ENCODE assay signal across 8 cellular contexts in genomic region chr2:201149064-201149820, GRCh38. TPM values are rescaled to one million over a fixed set of nuclear protein-coding genes. Genes with fewer than 3 reads are reported as not detected.
DNase-seq lines count a peak whose midpoint lies in the region; ATAC-seq and TF ChIP-seq lines count a peak whose summit lies in the region.

No MANE protein-coding gene starts in this region.

- H3K36me3 ChIP-seq in psoas muscle (ENCODE audit: insufficient read depth in 1 of 2, low read depth in 1 of 2) = peaks cover 16 to 99% of the 10 kb centered on the region in 2 donors

- H3K4me3 Mint-ChIP-seq in WTC11 = no peak overlapping the region

- no peaks in the 10 kb centered on the region for H3K27me3 ChIP-seq in foreskin keratinocyte
- no peaks in the 10 kb centered on the region for H3K27me3 ChIP-seq in psoas muscle (ENCODE audit: insufficient read depth in 3 of 3, low read length in 2 of 3)

- peaks cover 4% of the 10 kb centered on the region for H3K36me3 Mint-ChIP-seq in WTC11

- H3K4me1 ChIP-seq in foreskin keratinocyte = peaks cover 46% of the 10 kb centered on the region
- H3K4me1 ChIP-seq in psoas muscle = peaks cover 63% of the 10 kb centered on the region

- H3K9me3 ChIP-seq in psoas muscle = no peaks in the 10 kb centered on the region

- DNase-seq in GM03348 (ENCODE audit: low spot score) (peak; percentile 84), WTC11 (ENCODE audit: low spot score) (no peak), foreskin keratinocyte (peak; percentile 96 to 98), psoas muscle (no peak), DMS 273 (lab: John Stamatoyannopoulos, UW; ENCODE audit: unreplicated experiment) (no peak)
- DNase-seq in stimulated activated CD4-positive, alpha-beta T cell treated with anti-CD3 and anti-CD28 coated beads, Interleukin-12 subunit alpha, Interleukin-12 subunit beta, amount 100 ng/mL, for 4 hours = no peak

- H3K27ac ChIP-seq in foreskin keratinocyte (peak overlapping the region; percentile 96), psoas muscle (peak overlapping the region; percentile 62)

- WGBS in psoas muscle, 3 donors = 95 to 98% (median 96%) methylated on average over 2 of the region's 2 CpGs

- intact Hi-C loops in psoas muscle (cut with DNase I) = no loop called here

- ATAC-seq in WTC11 = peak; percentile 28; the same call in 1 of the 2 replicates
- peak; percentile 84 for ATAC-seq in foreskin keratinocyte
- ATAC-seq in psoas muscle = peak in 2 of 4 donors; percentile 18 to 19
- no peak for ATAC-seq in GM21367 (IDR thresholded peaks at IDR 0.05; ENCODE audit: unreplicated experiment)
- ATAC-seq in GM21381 (IDR thresholded peaks at IDR 0.05; ENCODE audit: unreplicated experiment) = no peak

- POLR2A ChIA-PET in WTC11 (lab: Charles Lee) = no interaction called here

- peak overlapping the region; percentile 53; the same call in 1 of the 2 replicates for H3K27ac Mint-ChIP-seq in WTC11

- H3K9me3 Mint-ChIP-seq in WTC11 = no peaks in the 10 kb centered on the region

- no peak for TF ChIP-seq CTCF in WTC11 (IDR thresholded peaks at IDR 0.05)
- TF ChIP-seq CTCF in foreskin keratinocyte (conservative IDR thresholded peaks at IDR 0.05) = no peak
- TF ChIP-seq CTCF in psoas muscle (IDR thresholded peaks at IDR 0.05) = no peak

- H3K27me3 Mint-ChIP-seq in WTC11 (ENCODE audit: low read depth) = no peaks in the 10 kb centered on the region

- peaks cover 10% of the 10 kb centered on the region for H3K4me1 Mint-ChIP-seq in WTC11

- CTCF ChIA-PET in WTC11 (lab: Charles Lee) = interaction anchor here (0.6 to 5.7 kb wide), 2 partner anchors 9 to 185 kb away, joined by 3 to 40 read pairs; no protein-coding TSS in a partner anchor

- no peak overlapping the region for H3K4me3 ChIP-seq in psoas muscle

TF ChIP-seq in WTC11, 78 proteins besides CTCF, POLR2A, EP300 and RAD21:
- TF ChIP-seq GABPB1 (CRISPR knock-in tag; IDR thresholded peaks at IDR 0.05) (peak; percentile 28; the same call in 1 of the 2 replicates), MYBL2 (CRISPR knock-in tag; IDR thresholded peaks at IDR 0.05) (no peak)
TF ChIP-seq in WTC11: peak in this region for 1.

RNA-seq across cellular contexts. Expression of gene CFLAR, which starts 33.3 kb away (rescaled TPM):
- total RNA-seq in WTC11 (2021) = 18.2 to 21.5 TPM (median 19.9 TPM) in 3 replicates
- 38.0 and 44.2 TPM in 2 replicates for total RNA-seq in foreskin keratinocyte
- polyA plus RNA-seq in foreskin keratinocyte = 17.2 and 22.2 TPM in 2 replicates
- 100 to 1,000 TPM; 180 to 358 (median 346) TPM for total RNA-seq in psoas muscle
- polyA plus RNA-seq in psoas muscle = 100 to 1,000 TPM in 2 of 3 donors, 10 to 100 TPM in 1; 84.7 to 340 (median 239) TPM

RNA-seq across cellular contexts. Expression of gene CASP10, which starts 33.7 kb away (rescaled TPM):
- total RNA-seq in WTC11 (2021) = 2.8 to 2.9 TPM (median 2.8 TPM) in 3 replicates
- total RNA-seq in foreskin keratinocyte = 6.1 and 6.5 TPM in 2 replicates
- 2.4 and 2.7 TPM in 2 replicates for polyA plus RNA-seq in foreskin keratinocyte
- total RNA-seq in psoas muscle = 1 to 10 TPM; 2.3 to 3.8 (median 2.8) TPM
- polyA plus RNA-seq in psoas muscle = 1 to 10 TPM in 2 of 3 donors, under 1 TPM in 1; 0.90 to 1.3 (median 1.2) TPM

Comparison
In these comparisons a context has a peak if more than half of its experiments do, and no peak if none do; other contexts are left out.
1. DNase-seq: peak in GM03348 (single experiment) and foreskin keratinocyte (2 of 2); none in WTC11 (single experiment), psoas muscle (0 of 2), DMS 273 (single experiment) and stimulated activated CD4-positive, alpha-beta T cell treated with anti-CD3 and anti-CD28 coated beads, Interleukin-12 subunit alpha, Interleukin-12 subunit beta, amount 100 ng/mL, for 4 hours (single experiment).
2. ATAC-seq: peak in WTC11 (single experiment) and foreskin keratinocyte (single experiment); none in GM21367 (single experiment) and GM21381 (single experiment).